8 cellular contexts compared by ENCODE assay signal in genomic region chr11:124953753-124954624, GRCh38. TPM values are rescaled to one million over a fixed set of nuclear protein-coding genes. Genes with fewer than 3 reads are reported as not detected.
A peak's percentile ranks its signal among the peaks of the same experiment; 100 is the strongest.
DNase-seq lines count a peak whose midpoint lies in the region; ATAC-seq and FAIRE-seq lines count a peak whose summit lies in the region.

A gene with protein sequence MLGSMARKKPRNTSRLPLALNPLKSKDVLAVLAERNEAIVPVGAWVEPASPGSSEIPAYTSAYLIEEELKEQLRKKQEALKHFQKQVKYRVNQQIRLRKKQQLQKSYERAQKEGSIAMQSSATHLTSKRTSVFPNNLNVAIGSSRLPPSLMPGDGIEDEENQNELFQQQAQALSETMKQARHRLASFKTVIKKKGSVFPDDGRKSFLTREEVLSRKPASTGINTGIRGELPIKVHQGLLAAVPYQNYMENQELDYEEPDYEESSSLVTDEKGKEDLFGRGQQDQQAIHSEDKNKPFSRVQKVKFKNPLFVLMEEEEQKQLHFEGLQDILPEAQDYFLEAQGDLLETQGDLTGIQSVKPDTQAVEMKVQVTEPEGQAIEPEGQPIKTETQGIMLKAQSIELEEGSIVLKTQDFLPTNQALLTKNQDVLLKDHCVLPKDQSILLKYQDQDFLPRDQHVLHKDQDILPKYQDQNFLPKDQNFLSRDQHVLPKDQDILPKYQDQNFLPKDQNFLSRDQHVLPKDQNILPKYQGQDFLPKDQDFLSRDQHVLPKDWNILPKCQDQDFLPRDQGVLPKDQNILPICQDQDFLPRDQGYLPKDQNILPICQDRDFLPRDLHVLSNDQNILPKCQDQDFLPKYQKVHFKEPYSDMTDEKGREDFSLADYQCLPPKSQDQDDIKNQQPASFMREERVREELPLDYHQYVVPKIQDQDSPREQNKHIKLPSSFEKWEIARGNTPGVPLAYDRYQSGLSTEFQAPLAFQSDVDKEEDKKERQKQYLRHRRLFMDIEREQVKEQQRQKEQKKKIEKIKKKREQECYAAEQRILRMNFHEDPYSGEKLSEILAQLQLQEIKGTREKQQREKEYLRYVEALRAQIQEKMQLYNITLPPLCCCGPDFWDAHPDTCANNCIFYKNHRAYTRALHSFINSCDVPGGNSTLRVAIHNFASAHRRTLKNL (plus strand): TSS chr11:124954202. CDS start chr11:124954733, 531 bp downstream.

- DNase-seq in COLO829 (ENCODE audit: low spot score) (peak; percentile 94), HT-29 (ENCODE audit: low spot score) (peak; percentile 97), NOMO-1 (lab: John Stamatoyannopoulos, UW; ENCODE audit: unreplicated experiment in 2 of 2) (peak; percentile 94 to 96), mesenteric fat pad (ENCODE audit: low spot score) (peak; percentile 98)
- DNase-seq in activated CD8-positive, alpha-beta memory T cell treated with anti-CD3 and anti-CD28 coated beads, Interleukin-2, amount 10 ng/mL, durations not matched to agents 7 days and 5 days, result peak; percentile 98
- peak; percentile 85 for DNase-seq in stimulated activated CD8-positive, alpha-beta memory T cell treated with anti-CD3 and anti-CD28 coated beads, Interleukin-15, amount 100 ng/mL, for 24 hours (ENCODE audit: low read depth)

- no peak within 1 kb of the TSS for H3K27ac Mint-ChIP-seq in activated CD8-positive, alpha-beta memory T cell treated with anti-CD3 and anti-CD28 coated beads, Interleukin-2, amount 10 ng/mL, durations not matched to agents 7 days and 5 days

- ATAC-seq in GM21360 (IDR thresholded peaks at IDR 0.05; ENCODE audit: unreplicated experiment), result peak; percentile 99
- peak; percentile 94 for ATAC-seq in activated CD8-positive, alpha-beta memory T cell treated with anti-CD3 and anti-CD28 coated beads, Interleukin-2, amount 10 ng/mL, durations not matched to agents 7 days and 5 days

- H3K9me3 Mint-ChIP-seq in activated CD8-positive, alpha-beta memory T cell treated with anti-CD3 and anti-CD28 coated beads, Interleukin-2, amount 10 ng/mL, durations not matched to agents 7 days and 5 days (ENCODE audit: low read depth), result peaks cover 2% of the 10 kb centered on the region

- H3K36me3 Mint-ChIP-seq in activated CD8-positive, alpha-beta memory T cell treated with anti-CD3 and anti-CD28 coated beads, Interleukin-2, amount 10 ng/mL, durations not matched to agents 7 days and 5 days, result peaks cover 9% of the 10 kb centered on the region

- no peaks in the 10 kb centered on the region for H3K27me3 Mint-ChIP-seq in activated CD8-positive, alpha-beta memory T cell treated with anti-CD3 and anti-CD28 coated beads, Interleukin-2, amount 10 ng/mL, durations not matched to agents 7 days and 5 days

- peak; percentile 99 for FAIRE-seq in endometrium (lab: Jason Lieb, UNC)

- H3K4me1 Mint-ChIP-seq in activated CD8-positive, alpha-beta memory T cell treated with anti-CD3 and anti-CD28 coated beads, Interleukin-2, amount 10 ng/mL, durations not matched to agents 7 days and 5 days, result peaks cover 20% of the 10 kb centered on the region

- H3K4me3 Mint-ChIP-seq in activated CD8-positive, alpha-beta memory T cell treated with anti-CD3 and anti-CD28 coated beads, Interleukin-2, amount 10 ng/mL, durations not matched to agents 7 days and 5 days, result no peak within 1 kb of the TSS

- CTCF ChIA-PET in activated CD8-positive, alpha-beta memory T cell treated with anti-CD3 and anti-CD28 coated beads, Interleukin-2, amount 10 ng/mL, durations not matched to agents 7 days and 5 days (lab: Charles Lee), result interaction anchor here (1.0 to 2.2 kb wide), 7 partner anchors 12 to 208 kb away, joined by 3 to 18 read pairs (median 5); partner anchors contain the start of gene TMEM218

RNA-seq across cellular contexts. Expression of the gene that starts here (rescaled TPM):
- total RNA-seq in HT-29 (2014; rRNA removed; shearing (Covaris generic)), result 1.2 and 1.3 TPM in 2 replicates
- 1 to 10 TPM; 5.6 to 9.4 TPM for total RNA-seq in activated CD8-positive, alpha-beta memory T cell treated with anti-CD3 and anti-CD28 coated beads, Interleukin-2, amount 10 ng/mL, durations not matched to agents 7 days and 5 days
- total RNA-seq in mesenteric fat pad, result 0.93 TPM

Comparison
In these comparisons a context has a peak if more than half of its experiments do, and no peak if none do; other contexts are left out.
1. Peak in every context shown above with its lines: DNase-seq and ATAC-seq.
2. Peak in DNase-seq in mesenteric fat pad; RNA of the gene not detected or under 1 TPM.